In the genomic region with DNA sequence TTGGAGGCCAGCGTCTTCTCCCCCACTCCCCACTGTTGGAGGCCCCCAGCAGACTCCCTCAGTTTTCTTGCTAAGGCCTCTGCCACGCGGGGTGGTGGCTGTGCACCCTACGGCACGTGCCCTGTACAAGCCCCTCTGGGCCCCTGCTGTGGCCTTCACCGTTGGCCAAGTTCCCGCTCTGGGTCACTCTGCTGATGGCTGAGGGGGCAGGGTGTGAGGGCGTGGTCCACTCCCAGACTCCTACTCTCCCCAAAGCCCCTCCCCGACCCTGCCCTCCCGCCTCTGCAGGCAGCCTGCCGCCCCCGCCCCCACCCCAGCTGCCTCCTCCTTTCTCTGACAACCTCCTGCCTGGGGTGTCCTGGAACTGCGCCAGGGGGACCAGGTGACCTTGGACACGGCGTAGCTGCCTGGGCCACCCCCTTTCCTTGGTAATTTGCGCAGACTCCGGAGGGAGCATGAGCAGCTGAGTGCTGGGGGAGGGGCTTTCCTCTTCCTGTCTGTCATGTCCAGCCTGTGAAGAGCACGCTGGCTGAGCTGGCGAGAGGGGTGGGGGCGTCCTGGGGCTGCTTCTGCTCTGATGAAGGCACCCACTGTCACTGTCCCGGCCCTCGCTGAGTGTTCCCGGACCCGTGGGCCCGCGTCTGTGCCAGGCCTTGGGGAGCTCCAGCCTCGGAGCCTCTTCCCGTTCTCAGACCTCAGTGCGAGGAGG, we compare ENCODE assay signal across 14 cellular contexts.
DNase-seq lines count a peak whose midpoint lies in the region; ATAC-seq, FAIRE-seq and TF ChIP-seq lines count a peak whose summit lies in the region.
"Had no signal": no experiment of that assay in that cellular context is flagged by ENCODE, and none has a peak within 500 bp of the region (broad histone marks: within the 10 kb centered on the region; RNA-seq: fewer than 3 reads in every experiment).

No MANE protein-coding gene starts in this region.

- H3K36me3 Mint-ChIP-seq in nephron (ENCODE audit: low read depth) (no peaks in the 10 kb centered on the region), Caco-2 (ENCODE audit: insufficient read depth, unreplicated experiment) (no peaks in the 10 kb centered on the region)

- peak overlapping the region; percentile 71; the same call in 1 of the 2 replicates for H2BK5ac ChIP-seq in H1 (ENCODE audit: low read depth, low read length)

- no peak overlapping the region for H4K8ac ChIP-seq in H1 (ENCODE audit: extremely low read depth, insufficient read depth, low read length)

- H3K27ac Mint-ChIP-seq in nephron: peak overlapping the region; percentile 86 to 96 (median 92)
- H3K27ac Mint-ChIP-seq in Caco-2 (ENCODE audit: unreplicated experiment): no peak overlapping the region
- H3K27ac Mint-ChIP-seq: activated B cell treated with CpG ODN at 0.5 μM for 24 hours; CD8-positive, alpha-beta memory T cell; natural killer cell treated with Interleukin-12 subunit alpha and Interleukin-12 subunit beta and Interleukin-15 and Interleukin-18, amount 100 ng/mL, for 72 hours had no signal

- CTCF ChIA-PET in H1 (lab: Charles Lee; ENCODE audit: partially characterized antibody): interaction anchor here (0.7 to 3.2 kb wide), 25 partner anchors 9 to 368 kb away, joined by 3 to 14 read pairs (median 4); no protein-coding TSS in a partner anchor
- CTCF ChIA-PET in Caco-2 (lab: Charles Lee): no interaction called here

- H3K27ac ChIP-seq in H1 (ENCODE audit: low read depth, low read length): no peak overlapping the region
- H3K27ac ChIP-seq: PC-9, thoracic aorta had no signal

- H3K4me1 Mint-ChIP-seq in nephron (peaks cover 52% of the 10 kb centered on the region), Caco-2 (ENCODE audit: low read depth, unreplicated experiment) (no peaks in the 10 kb centered on the region)

- H3K9me3 ChIP-seq in H1 (ENCODE audit: insufficient read depth in 2 of 2, low read depth in 1 of 2, low read length in 1 of 2) (no peaks in the 10 kb centered on the region), Caco-2 (peaks cover 6% of the 10 kb centered on the region)
- H3K9me3 ChIP-seq: thoracic aorta had no signal

- no peak overlapping the region for H4K5ac ChIP-seq in H1 (ENCODE audit: insufficient read length, low read depth, low read length)

- no peak overlapping the region for H2BK20ac ChIP-seq in H1 (ENCODE audit: low read length)

- no peak for TF ChIP-seq EP300 in H1 (IDR thresholded peaks at IDR 0.05; ENCODE audit: borderline replicate concordance in 1 of 2, low read depth in 2 of 2, low read length in 2 of 2)

- peaks cover 0 to 17% (median 6%) of the 10 kb centered on the region in 4 experiments; a peak in 5 of 7 replicates for H3K4me1 ChIP-seq in H1 (replicated peaks in 1 of 4; ENCODE audit: control insufficient read depth in 3 of 4, insufficient read depth in 4 of 4, low read length in 3 of 4)
- H3K4me1 ChIP-seq in Caco-2: 0 out of 2 replicates have a peak, but pooled peaks cover 4% of the 10 kb centered on the region

- no peak overlapping the region; the same call in 1 of the 2 replicates for H2AFZ ChIP-seq in H1 (ENCODE audit: low read length)
- H2AFZ ChIP-seq: PC-9 had no signal

- no peak for FAIRE-seq in H1 (lab: Jason Lieb, UNC)

- H4K20me1 ChIP-seq in H1 (replicated peaks in 1 of 2; ENCODE audit: control insufficient read depth in 1 of 2, insufficient read depth in 2 of 2, low read length in 2 of 2): no peaks in the 10 kb centered on the region

- H3K23ac ChIP-seq in H1 (ENCODE audit: insufficient read length): no peak overlapping the region

- no peak overlapping the region for H3K9ac ChIP-seq in H1 (replicated peaks in 1 of 4; ENCODE audit: extremely low read depth in 1 of 4, low read depth in 3 of 4, low read length in 3 of 4)

- no peaks in the 10 kb centered on the region for H3K36me3 ChIP-seq in H1 (ENCODE audit: control insufficient read depth in 2 of 4, insufficient read depth in 4 of 4, low read length in 3 of 4)
- H3K36me3 ChIP-seq in Caco-2 (ENCODE audit: control insufficient read depth, insufficient read depth, low read length): no peaks in the 10 kb centered on the region
- H3K36me3 ChIP-seq: thoracic aorta had no signal

- H3K18ac ChIP-seq in H1 (ENCODE audit: extremely low read depth, low read length): no peak overlapping the region; the same call in 1 of the 2 replicates

- H3K9me3 Mint-ChIP-seq in nephron (no peaks in the 10 kb centered on the region), Caco-2 (ENCODE audit: unreplicated experiment) (no peaks in the 10 kb centered on the region)
- H3K9me3 Mint-ChIP-seq: natural killer cell treated with Interleukin-12 subunit alpha and Interleukin-12 subunit beta and Interleukin-15 and Interleukin-18, amount 100 ng/mL, for 72 hours had no signal

- ATAC-seq in HG02610 (IDR thresholded peaks at IDR 0.05; ENCODE audit: unreplicated experiment): no peak
- ATAC-seq in GM18498 (IDR thresholded peaks at IDR 0.05; ENCODE audit: unreplicated experiment): no peak
- ATAC-seq: natural killer cell treated with Interleukin-12 subunit alpha and Interleukin-12 subunit beta and Interleukin-15 and Interleukin-18, amount 100 ng/mL, for 72 hours had no signal

- H3K27me3 Mint-ChIP-seq in nephron (ENCODE audit: low read depth) (peaks cover 26% of the 10 kb centered on the region), Caco-2 (ENCODE audit: insufficient read depth, unreplicated experiment) (no peaks in the 10 kb centered on the region)

- H3K14ac ChIP-seq in H1 (ENCODE audit: insufficient read length): no peak overlapping the region

- no peak overlapping the region for H3K56ac ChIP-seq in H1 (replicated peaks; ENCODE audit: insufficient read length, low read depth, low read length)

- no peak for TF ChIP-seq CTCF in H1 (IDR thresholded peaks at IDR 0.05; ENCODE audit: control extremely low read depth in 1 of 3, insufficient read depth in 1 of 3, low read depth in 1 of 3, low read length in 3 of 3)
- TF ChIP-seq CTCF in nephron (IDR thresholded peaks at IDR 0.05; ENCODE audit: unreplicated experiment in 3 of 3): no peak
- no peak for TF ChIP-seq CTCF in Caco-2 (IDR thresholded peaks at IDR 0.05; ENCODE audit: insufficient read depth in 1 of 2, low read depth in 1 of 2, low read length in 1 of 2, severe bottlenecking in 1 of 2, unreplicated experiment in 1 of 2)

- H3K27me3 ChIP-seq in H1 (replicated peaks in 1 of 4; ENCODE audit: control insufficient read depth in 3 of 4, extremely low read depth in 1 of 4, insufficient read depth in 3 of 4, low read length in 3 of 4) (no peaks in the 10 kb centered on the region), Caco-2 (replicated peaks; ENCODE audit: control insufficient read depth, insufficient read depth, low read length) (no peaks in the 10 kb centered on the region)

- H3K4me3 Mint-ChIP-seq in nephron: peak overlapping the region; percentile 83 to 93 (median 90)
- no peak overlapping the region for H3K4me3 Mint-ChIP-seq in Caco-2 (ENCODE audit: unreplicated experiment)
- H3K4me3 Mint-ChIP-seq: activated B cell treated with CpG ODN at 0.5 μM for 24 hours; CD8-positive, alpha-beta memory T cell; natural killer cell treated with Interleukin-12 subunit alpha and Interleukin-12 subunit beta and Interleukin-15 and Interleukin-18, amount 100 ng/mL, for 72 hours had no signal

- H3K23me2 ChIP-seq in H1 (ENCODE audit: low read depth, low read length): no peaks in the 10 kb centered on the region

- H3K4ac ChIP-seq in H1 (replicated peaks; ENCODE audit: insufficient read length, low read depth, low read length): peak overlapping the region; percentile 53

- TF ChIP-seq POLR2A in H1 (IDR thresholded peaks at IDR 0.05; ENCODE audit: control extremely low read depth in 1 of 2, low read depth in 2 of 2, low read length in 2 of 2): no peak

- in situ Hi-C loops in ACHN (cut with HindIII; ENCODE audit: low pct_ligation_motif_present, low pct_unique_long_range_greater_than_20kb, low sequenced_read_pairs): no loop called here

- H2BK15ac ChIP-seq in H1 (ENCODE audit: low read length): no peak overlapping the region; the same call in 1 of the 2 replicates

- intact Hi-C loops in Caco-2 (cut with micrococcal nuclease; ENCODE audit: unreplicated experiment): no loop called here

- peak; percentile 97 for DNase-seq in DMS 273 (lab: John Stamatoyannopoulos, UW; ENCODE audit: unreplicated experiment)
- peak; percentile 86 for DNase-seq in NCI-H2227 (lab: John Stamatoyannopoulos, UW; ENCODE audit: unreplicated experiment)
- DNase-seq in H1 (ENCODE audit: low read depth in 1 of 2, low spot score in 2 of 2): peak in 1 of 2 experiments; percentile 47
- DNase-seq in Caco-2: no peak
- DNase-seq in ACHN: no peak
- DNase-seq: activated B cell treated with CpG ODN at 0.5 μM for 24 hours; activated naive CD4-positive, alpha-beta T cell; PC-9 had no signal

- BruUV-seq in Caco-2 (replicated peaks; lab: Mats Ljungman, UMichigan): no TSS peak

- H3K79me2 ChIP-seq in H1 (ENCODE audit: control insufficient read depth in 1 of 2, insufficient read depth in 2 of 2, low read length in 2 of 2): no peaks in the 10 kb centered on the region

- no peak for TF ChIP-seq RAD21 in H1 (IDR thresholded peaks at IDR 0.05 in 1 of 2, conservative IDR thresholded peaks at IDR 0.05 in 1 of 2; ENCODE audit: low read depth in 2 of 2, low read length in 2 of 2)

- POLR2A ChIA-PET in H1 (lab: Charles Lee; ENCODE audit: partially characterized antibody) (no interaction called here), Caco-2 (lab: Charles Lee) (no interaction called here)

- 89% methylated on average over 13 of the region's 29 CpGs; no CpG with 5 or more reads in 1 of the 2 experiments for WGBS in H1 (ENCODE audit: extremely low coverage in 1 of 2, insufficient coverage in 1 of 2, insufficient read length in 1 of 2, insufficient replicate concordance in 2 of 2, low coverage in 1 of 2, low lambda C conversion rate in 2 of 2, missing lambda C conversion rate in 1 of 2), 2 experiments

- H2BK120ac ChIP-seq in H1 (replicated peaks; ENCODE audit: low read depth, low read length): peak overlapping the region; percentile 64

- no peaks in the 10 kb centered on the region for H3K79me1 ChIP-seq in H1 (ENCODE audit: low read depth, low read length)

- H3K4me3 ChIP-seq in H1 (ENCODE audit: extremely low read depth in 1 of 4, insufficient read depth in 2 of 4, low read depth in 3 of 4, low read length in 4 of 4) (no peak overlapping the region), Caco-2 (ENCODE audit: low read depth, low read length) (no peak overlapping the region)
- H3K4me3 ChIP-seq: PC-9, thoracic aorta had no signal

- peak overlapping the region; percentile 33; the same call in 1 of the 2 replicates for H2BK12ac ChIP-seq in H1 (ENCODE audit: low read depth, low read length)

- H4K91ac ChIP-seq in H1 (replicated peaks; ENCODE audit: insufficient read length, low read length): no peak overlapping the region

- H3K4me2 ChIP-seq in H1 (ENCODE audit: insufficient read depth in 1 of 2, low read depth in 2 of 2, low read length in 2 of 2): no peak overlapping the region
- H3K4me2 ChIP-seq: PC-9 had no signal

- no peak overlapping the region; the same call in 1 of the 2 replicates for H2AK5ac ChIP-seq in H1 (ENCODE audit: low read depth, low read length)

TF ChIP-seq in H1, 55 proteins besides CTCF, POLR2A, EP300 and RAD21 (continues in another document):
- TF ChIP-seq FOSL1 (IDR thresholded peaks at IDR 0.05; ENCODE audit: insufficient read depth, low read depth, low read length) (no peak), KDM1A (IDR thresholded peaks at IDR 0.05; ENCODE audit: borderline replicate concordance, low read length) (no peak), TAF1 (IDR thresholded peaks at IDR 0.05; ENCODE audit: low read depth, low read length) (no peak)

Comparison
In these comparisons a context has a peak if more than half of its experiments do, and no peak if none do; other contexts are left out.
1. DNase-seq: peak in DMS 273 (single experiment) and NCI-H2227 (single experiment); none in Caco-2 (0 of 2) and ACHN (single experiment).